In genomic region chr11:32153747-32154146, GRCh38 we compare ENCODE assay signal across 23 cellular contexts.
DNase-seq lines count a peak whose midpoint lies in the region; ATAC-seq and TF ChIP-seq lines count a peak whose summit lies in the region.
"Had no signal": no experiment of that assay in that cellular context is flagged by ENCODE, and none has a peak within 500 bp of the region (broad histone marks: within the 10 kb centered on the region; RNA-seq: fewer than 3 reads in every experiment).

No MANE protein-coding gene starts in this region.

- ATAC-seq in GM18870 (IDR thresholded peaks at IDR 0.05; ENCODE audit: unreplicated experiment) (peak; percentile 46), GM21576 (IDR thresholded peaks at IDR 0.05; ENCODE audit: unreplicated experiment) (peak; percentile 52), HG02885 (IDR thresholded peaks at IDR 0.05; ENCODE audit: poor library complexity, unreplicated experiment) (peak; percentile 41)
- ATAC-seq: activated CD4-positive, CD25-positive, alpha-beta regulatory T cell treated with anti-CD3 and anti-CD28 coated beads, Interleukin-2, amount 50 U/mL, for 24 hours; Panc1; stimulated activated memory B cell treated with anti-CD40 and anti-IgM and Interleukin-4, amounts not matched to agents 10 μg/mL and 1 μg/mL and 100 μg/mL, for 72 hours had no signal

- DNase-seq in esophagus muscularis mucosa (ENCODE audit: extremely low spot score) = peak; percentile 89
- no peak for DNase-seq in NCI-H1092 treated with DMSO at 0.1 percent for 48 hours (lab: John Stamatoyannopoulos, UW)
- no peak for DNase-seq in germinal center (ENCODE audit: low spot score)
- no peak for DNase-seq in dermis blood vessel endothelial cell
- DNase-seq: activated T-cell treated with anti-CD3 and anti-CD28 coated beads, Interleukin-2, amount 50 U/mL, for 1 hour; DMS 273 treated with DMSO at 0.1 percent for 48 hours; endodermal cell; kidney; NCI-H1105; NCI-H2081 treated with DMSO at 0.1 percent for 48 hours; NK-92 treated with Interleukin-12 subunit alpha and Interleukin-12 subunit beta, amount 100 ng/mL, for 24 hours; SIG-M5; stimulated activated CD4-positive, alpha-beta T cell treated with anti-CD3 and anti-CD28 coated beads, Interleukin-2, amount 100 ng/mL, for 24 hours; testis had no signal

- TF ChIP-seq CTCF in esophagus muscularis mucosa (IDR thresholded peaks at IDR 0.05) = no peak

- no peak overlapping the region for H3K27ac ChIP-seq in esophagus muscularis mucosa (replicated peaks in 1 of 4)
- H3K27ac ChIP-seq: breast epithelium, neutrophil, skin epidermis, testis had no signal

- no peak for TF ChIP-seq POLR2A in esophagus muscularis mucosa (IDR thresholded peaks at IDR 0.05; ENCODE audit: low read depth)

- TF ChIP-seq EP300 in esophagus muscularis mucosa (IDR thresholded peaks at IDR 0.05) = no peak

- peaks cover 0 to 2% (median 0%) of the 10 kb centered on the region in 4 donors for H3K4me1 ChIP-seq in esophagus muscularis mucosa
- H3K4me1 ChIP-seq: breast epithelium, testis had no signal

- 100% methylated on average over 1 of the region's 1 CpG for WGBS in esophagus muscularis mucosa

- H3K36me3 ChIP-seq in esophagus muscularis mucosa = no peaks in the 10 kb centered on the region
- H3K36me3 ChIP-seq: breast epithelium, neutrophil had no signal

- no peaks in the 10 kb centered on the region for H3K9me3 ChIP-seq in esophagus muscularis mucosa
- H3K9me3 ChIP-seq: breast epithelium, neutrophil, testis had no signal

- H3K27me3 ChIP-seq in esophagus muscularis mucosa = no peaks in the 10 kb centered on the region
- H3K27me3 ChIP-seq: breast epithelium, neutrophil, testis had no signal

- no peak overlapping the region for H3K4me3 ChIP-seq in esophagus muscularis mucosa
- H3K4me3 ChIP-seq: breast epithelium, skin epidermis, testis had no signal

- intact Hi-C loops in esophagus muscularis mucosa (cut with DNase I) = no loop called here
